ENCODE assay signal across 8 cellular contexts in genomic region chr18:51029694-51030536, GRCh38. TPM values are rescaled to one million over a fixed set of nuclear protein-coding genes. Genes with fewer than 3 reads are reported as not detected.
DNase-seq lines count a peak whose midpoint lies in the region; ATAC-seq and TF ChIP-seq lines count a peak whose summit lies in the region.

Gene SMAD4 (plus strand): TSS chr18:51030213. CDS start chr18:51047047, 16,834 bp downstream.

- peaks cover 0 to 1% (median 0%) of the 10 kb centered on the region in 7 donors for H3K9me3 Mint-ChIP-seq in CD4-positive, CD25-positive, alpha-beta regulatory T cell
- H3K9me3 Mint-ChIP-seq in activated CD4-positive, alpha-beta memory T cell treated with anti-CD3 and anti-CD28 coated beads, Interleukin-2, amount 10 ng/mL, durations not matched to agents 7 days and 5 days: no peaks in the 10 kb centered on the region

- intact Hi-C loops in dorsolateral prefrontal cortex (cut with DNase I): loop anchor here (1.0 to 5.0 kb wide), 4 partner anchors 62 to 208 kb away; partner anchors contain the start of genes ELAC1 (in 2 of the 2), ME2 (in 2 of the 2), MEX3C (in 1 of the 2) and MRO (in 1 of the 2)
- intact Hi-C loops in right lobe of liver (cut with DNase I): loop anchor here (10.0 kb wide), 1 partner anchor 55 kb away; no protein-coding TSS in a partner anchor

- WGBS in right lobe of liver (ENCODE audit: insufficient coverage, low coverage, low lambda C conversion rate, missing lambda C conversion rate): 0% methylated on average over 25 of the region's 79 CpGs

- peak; percentile 73 to 80 for ATAC-seq in CD4-positive, CD25-positive, alpha-beta regulatory T cell (ENCODE audit: low read depth in 2 of 2)
- ATAC-seq in GM19452 (IDR thresholded peaks at IDR 0.05; ENCODE audit: unreplicated experiment) (peak; percentile 78), HG03575 (IDR thresholded peaks at IDR 0.05; ENCODE audit: extremely low read depth, insufficient number of reproducible peaks, low FRiP score, unreplicated experiment) (peak; percentile 36), right lobe of liver (peak; percentile 94 to 96 (median 96))

- H3K4me3 ChIP-seq in CD4-positive, CD25-positive, alpha-beta regulatory T cell (ENCODE audit: low read depth, low read length): peak within 1 kb of the TSS; percentile 95
- H3K4me3 ChIP-seq in dorsolateral prefrontal cortex (peak within 1 kb of the TSS; percentile 58 to 96 (median 83)), right lobe of liver (peak within 1 kb of the TSS; percentile 51 to 84 (median 77))

- peaks cover 5% of the 10 kb centered on the region for H3K27me3 Mint-ChIP-seq in CD4-positive, CD25-positive, alpha-beta regulatory T cell
- H3K27me3 Mint-ChIP-seq in activated CD4-positive, alpha-beta memory T cell treated with anti-CD3 and anti-CD28 coated beads, Interleukin-2, amount 10 ng/mL, durations not matched to agents 7 days and 5 days: no peaks in the 10 kb centered on the region

- TF ChIP-seq CTCF in dorsolateral prefrontal cortex (IDR thresholded peaks at IDR 0.05 in 54 of 56, conservative IDR thresholded peaks at IDR 0.05 in 2 of 56; ENCODE audit: low read depth in 1 of 56, partially characterized antibody in 56 of 56) (peak in 31 of 56 donors; percentile 2 to 55 (median 29)), right lobe of liver (IDR thresholded peaks at IDR 0.05) (no peak)

- H3K9me3 ChIP-seq in CD4-positive, CD25-positive, alpha-beta regulatory T cell (ENCODE audit: control insufficient read depth in 2 of 2, low read length in 2 of 2): no peaks in the 10 kb centered on the region
- no peaks in the 10 kb centered on the region for H3K9me3 ChIP-seq in right lobe of liver

- peak; percentile 95 to 97 (median 96) for DNase-seq in CD4-positive, CD25-positive, alpha-beta regulatory T cell
- DNase-seq in NCI-H82 (lab: John Stamatoyannopoulos, UW): peak; percentile 97
- peak; percentile 97 for DNase-seq in activated CD4-positive, alpha-beta memory T cell treated with anti-CD3 and anti-CD28 coated beads, Interleukin-2, amount 10 ng/mL, durations not matched to agents 7 days and 5 days
- DNase-seq in dorsolateral prefrontal cortex: peak; percentile 90 to 97 (median 94)
- DNase-seq in right lobe of liver: peak; percentile 97 to 98 (median 97)
- peak; percentile 99 for DNase-seq in stimulated activated CD4-positive, alpha-beta T cell treated with anti-CD3 and anti-CD28 coated beads, Interleukin-4, amount 100 ng/mL, for 24 hours

- peak within 1 kb of the TSS; percentile 93 to 99 (median 98) for H3K4me3 Mint-ChIP-seq in CD4-positive, CD25-positive, alpha-beta regulatory T cell
- peak within 1 kb of the TSS; percentile 98 for H3K4me3 Mint-ChIP-seq in activated CD4-positive, alpha-beta memory T cell treated with anti-CD3 and anti-CD28 coated beads, Interleukin-2, amount 10 ng/mL, durations not matched to agents 7 days and 5 days

- CTCF ChIA-PET in activated CD4-positive, alpha-beta memory T cell treated with anti-CD3 and anti-CD28 coated beads, Interleukin-2, amount 10 ng/mL, durations not matched to agents 7 days and 5 days (lab: Charles Lee): interaction anchor here (1.0 to 3.2 kb wide), 6 partner anchors 21 to 209 kb away, joined by 3 to 12 read pairs (median 4); partner anchors contain the start of gene ME2

- peak; percentile 93 for TF ChIP-seq POLR2A in right lobe of liver (IDR thresholded peaks at IDR 0.05)

- H3K36me3 Mint-ChIP-seq in CD4-positive, CD25-positive, alpha-beta regulatory T cell: peaks cover 8% of the 10 kb centered on the region
- H3K36me3 Mint-ChIP-seq in activated CD4-positive, alpha-beta memory T cell treated with anti-CD3 and anti-CD28 coated beads, Interleukin-2, amount 10 ng/mL, durations not matched to agents 7 days and 5 days (ENCODE audit: low read depth): peaks cover 47% of the 10 kb centered on the region

- no peaks in the 10 kb centered on the region for H3K27me3 ChIP-seq in CD4-positive, CD25-positive, alpha-beta regulatory T cell (ENCODE audit: control insufficient read depth, insufficient read depth, low read length)
- H3K27me3 ChIP-seq in dorsolateral prefrontal cortex (no peaks in the 10 kb centered on the region), right lobe of liver (no peaks in the 10 kb centered on the region)

- H3K4me1 ChIP-seq in CD4-positive, CD25-positive, alpha-beta regulatory T cell (ENCODE audit: control insufficient read depth, insufficient read depth, low read length, poor library complexity, severe bottlenecking): peaks cover 57% of the 10 kb centered on the region
- H3K4me1 ChIP-seq in right lobe of liver: peaks cover 0 to 46% (median 6%) of the 10 kb centered on the region in 4 donors

- peaks cover 12% of the 10 kb centered on the region for H3K36me3 ChIP-seq in CD4-positive, CD25-positive, alpha-beta regulatory T cell (ENCODE audit: control insufficient read depth, insufficient read depth, low read length)
- H3K36me3 ChIP-seq in right lobe of liver: no peaks in the 10 kb centered on the region

- peak within 1 kb of the TSS; percentile 97 to 99 (median 98) for H3K27ac Mint-ChIP-seq in CD4-positive, CD25-positive, alpha-beta regulatory T cell
- H3K27ac Mint-ChIP-seq in activated CD4-positive, alpha-beta memory T cell treated with anti-CD3 and anti-CD28 coated beads, Interleukin-2, amount 10 ng/mL, durations not matched to agents 7 days and 5 days: peak within 1 kb of the TSS; percentile 90

- POLR2A ChIA-PET in activated CD4-positive, alpha-beta memory T cell treated with anti-CD3 and anti-CD28 coated beads, Interleukin-2, amount 10 ng/mL, durations not matched to agents 7 days and 5 days (lab: Charles Lee): interaction anchor here (0.9 to 6.4 kb wide), 30 partner anchors 9 to 210 kb away, joined by 3 to 120 read pairs (median 5); partner anchors contain the start of genes ELAC1, ME2, MEX3C and MRO

- peak within 1 kb of the TSS; percentile 81 for H3K27ac ChIP-seq in CD4-positive, CD25-positive, alpha-beta regulatory T cell (ENCODE audit: insufficient read depth, low read length, poor library complexity, severe bottlenecking)
- H3K27ac ChIP-seq in dorsolateral prefrontal cortex: peak within 1 kb of the TSS; percentile 85 to 100 (median 96)
- H3K27ac ChIP-seq in right lobe of liver: peak within 1 kb of the TSS; percentile 96 to 99 (median 98)

- H3K4me1 Mint-ChIP-seq in CD4-positive, CD25-positive, alpha-beta regulatory T cell: peaks cover 44 to 60% (median 53%) of the 10 kb centered on the region in 4 donors
- H3K4me1 Mint-ChIP-seq in activated CD4-positive, alpha-beta memory T cell treated with anti-CD3 and anti-CD28 coated beads, Interleukin-2, amount 10 ng/mL, durations not matched to agents 7 days and 5 days: peaks cover 66% of the 10 kb centered on the region

RNA-seq across cellular contexts. Expression of gene SMAD4, which starts in this region (rescaled TPM):
- 89.5 TPM for total RNA-seq in CD4-positive, CD25-positive, alpha-beta regulatory T cell
- polyA plus RNA-seq in CD4-positive, CD25-positive, alpha-beta regulatory T cell: 10 to 100 TPM; 61.5 to 84.4 (median 78.0) TPM
- 10 to 100 TPM; 80.3 to 83.8 TPM for total RNA-seq in activated CD4-positive, alpha-beta memory T cell treated with anti-CD3 and anti-CD28 coated beads, Interleukin-2, amount 10 ng/mL, durations not matched to agents 7 days and 5 days
- total RNA-seq in dorsolateral prefrontal cortex (100 to 1,000 TPM in 14 of 120 experiments, 10 to 100 TPM in 106; 64.8 to 122 (median 86.8) TPM), right lobe of liver (10 to 100 TPM; 40.8 to 71.9 (median 56.6) TPM)

Comparison
In these comparisons a context has a peak if more than half of its experiments do, and no peak if none do; other contexts are left out.
1. Peak in every context shown above with its lines: DNase-seq, ATAC-seq, H3K4me3 ChIP-seq and H3K27ac ChIP-seq.
2. ATAC-seq: peak in every context shown above with its lines; median percentile 96 in right lobe of liver; 78 in GM19452; 76 in CD4-positive, CD25-positive, alpha-beta regulatory T cell; 36 in HG03575.
3. CTCF ChIP-seq: peak in dorsolateral prefrontal cortex (31 of 56); none in right lobe of liver (0 of 4).